8 cellular contexts compared by ENCODE assay signal in genomic region chr2:40244251-40245010, GRCh38.
DNase-seq lines count a peak whose midpoint lies in the region; ATAC-seq, FAIRE-seq and TF ChIP-seq lines count a peak whose summit lies in the region.

No MANE protein-coding gene starts in this region.

- intact Hi-C loops in HepG2 (cut with micrococcal nuclease; ENCODE audit: unreplicated experiment) = loop anchor here (5.0 kb wide), 1 partner anchor 1538 kb away; no protein-coding TSS in a partner anchor
- intact Hi-C loops in aorta (cut with DNase I) = loop anchor here (5.0 to 10.0 kb wide), 3 partner anchors 38 to 310 kb away; partner anchors contain the start of gene SLC8A1 (in 2 of the 2)

- peak; percentile 48 for ATAC-seq in GM18861 (IDR thresholded peaks at IDR 0.05; ENCODE audit: unreplicated experiment)
- peak; percentile 69 for ATAC-seq in HG03442 (IDR thresholded peaks at IDR 0.05; ENCODE audit: unreplicated experiment)
- peak; percentile 98 for ATAC-seq in HepG2
- peak; percentile 71 for ATAC-seq in aorta (ENCODE audit: low FRiP score)

- H3K27ac ChIP-seq in HepG2 (ENCODE audit: extremely low read length, insufficient read depth, low read length) (no peak overlapping the region), aorta (ENCODE audit: low read depth in 1 of 2, low read length in 2 of 2) (peak overlapping the region in 1 of 2 donors; percentile 5)

- H3K27me3 ChIP-seq in HepG2 (ENCODE audit: control insufficient read depth in 1 of 2, insufficient read depth in 2 of 2, low read length in 2 of 2) = no peaks in the 10 kb centered on the region
- no peaks in the 10 kb centered on the region for H3K27me3 ChIP-seq in aorta (ENCODE audit: control insufficient read depth in 1 of 2, insufficient read depth in 2 of 2, low read length in 1 of 2)

- in situ Hi-C loops in HepG2 (cut with HindIII; ENCODE audit: extremely low pct_ligation_motif_present, low pct_unique_long_range_greater_than_20kb) = no loop called here

- no peak overlapping the region for H3K9ac ChIP-seq in HepG2 (ENCODE audit: insufficient read depth, low read depth, low read length)

- BruUV-seq in HepG2 (replicated peaks; lab: Mats Ljungman, UMichigan) = no TSS peak

- DNase-seq in CMK (ENCODE audit: low read depth) = peak; percentile 4
- peak; percentile 86 for DNase-seq in NCI-H82 treated with DMSO at 0.1 percent for 48 hours (lab: John Stamatoyannopoulos, UW; ENCODE audit: unreplicated experiment)
- DNase-seq in choroid plexus epithelial cell (ENCODE audit: low read depth) = peak; percentile 79
- DNase-seq in HepG2 (ENCODE audit: low spot score) = peak; percentile 37
- DNase-seq in aorta = peak; percentile 71 to 72
- DNase-seq in frontal cortex (ENCODE audit: low spot score in 2 of 2) = no peak

- H3K4me1 ChIP-seq in HepG2 (ENCODE audit: insufficient read depth, low read length) = no peaks in the 10 kb centered on the region
- peaks cover 0 to 8% of the 10 kb centered on the region in 2 donors for H3K4me1 ChIP-seq in aorta (ENCODE audit: control insufficient read depth in 1 of 2, insufficient read depth in 2 of 2, low read length in 2 of 2)

- H3K4me3 ChIP-seq in choroid plexus epithelial cell (ENCODE audit: low read depth, low read length) (no peak overlapping the region), HepG2 (replicated peaks in 1 of 3; ENCODE audit: insufficient read depth in 1 of 3, low read depth in 2 of 3, low read length in 3 of 3) (no peak overlapping the region), aorta (ENCODE audit: low read length in 2 of 2) (no peak overlapping the region)

- H3K79me2 ChIP-seq in HepG2 (ENCODE audit: insufficient read depth, low read length) = no peaks in the 10 kb centered on the region

- no peak for TF ChIP-seq EP300 in HepG2 (IDR thresholded peaks at IDR 0.05; ENCODE audit: low read depth in 2 of 2, low read length in 2 of 2)
- no peak for TF ChIP-seq EP300 in HepG2 (CRISPR knock-in tag; IDR thresholded peaks at IDR 0.05; ENCODE audit: borderline replicate concordance)

- H3K36me3 ChIP-seq in HepG2 (replicated peaks in 1 of 2; ENCODE audit: control insufficient read depth in 1 of 2, insufficient read depth in 2 of 2, low read length in 2 of 2) (no peaks in the 10 kb centered on the region), aorta (ENCODE audit: control insufficient read depth in 1 of 2, insufficient read depth in 2 of 2, low read length in 1 of 2) (no peaks in the 10 kb centered on the region)

- WGBS in HepG2 (ENCODE audit: low lambda C conversion rate) = 3% methylated on average over 8 of the region's 8 CpGs
- WGBS in aorta, 2 donors = 13 to 18% methylated on average over 8 of the region's 8 CpGs

- TF ChIP-seq POLR2A in HepG2 (IDR thresholded peaks at IDR 0.05; ENCODE audit: insufficient read depth in 1 of 2, low read depth in 2 of 2, low read length in 2 of 2) = no peak

- CTCF ChIA-PET in HepG2 (lab: Yijun Ruan, JAX; ENCODE audit: low intra/inter-chr PET ratio, low total read pairs) = no interaction called here

- no peaks in the 10 kb centered on the region for H4K20me1 ChIP-seq in HepG2 (ENCODE audit: insufficient read depth, low read length)

- no peak overlapping the region for H2AFZ ChIP-seq in HepG2 (ENCODE audit: low read length)

- no peak for TF ChIP-seq RAD21 in HepG2 (CRISPR knock-in tag; IDR thresholded peaks at IDR 0.05)

- POLR2A ChIA-PET in HepG2 (lab: Yijun Ruan, JAX) = no interaction called here

- H3K9me3 ChIP-seq in HepG2 (ENCODE audit: low read length) (no peaks in the 10 kb centered on the region), aorta (ENCODE audit: control insufficient read depth, low read length) (no peaks in the 10 kb centered on the region)

- FAIRE-seq in HepG2 (lab: Jason Lieb, UNC) (no peak), frontal cortex (lab: Jason Lieb, UNC) (no peak)

- no peak overlapping the region for H3K4me2 ChIP-seq in HepG2 (ENCODE audit: low read depth, low read length)

- TF ChIP-seq CTCF in choroid plexus epithelial cell (conservative IDR thresholded peaks at IDR 0.05; ENCODE audit: low read depth, low read length) = peak; percentile 84
- TF ChIP-seq CTCF in HepG2 (CRISPR knock-in tag; IDR thresholded peaks at IDR 0.05) = peak; percentile 65

TF ChIP-seq in HepG2, 621 proteins besides CTCF, POLR2A, EP300 and RAD21:
- TF ChIP-seq IRF2 (CRISPR knock-in tag; IDR thresholded peaks at IDR 0.05) = no peak
- TF ChIP-seq POGZ (CRISPR knock-in tag; IDR thresholded peaks at IDR 0.05) = no peak
- TF ChIP-seq ZNF296 (CRISPR knock-in tag; conservative IDR thresholded peaks at IDR 0.05) = no peak
- TF ChIP-seq, protein P1, sequence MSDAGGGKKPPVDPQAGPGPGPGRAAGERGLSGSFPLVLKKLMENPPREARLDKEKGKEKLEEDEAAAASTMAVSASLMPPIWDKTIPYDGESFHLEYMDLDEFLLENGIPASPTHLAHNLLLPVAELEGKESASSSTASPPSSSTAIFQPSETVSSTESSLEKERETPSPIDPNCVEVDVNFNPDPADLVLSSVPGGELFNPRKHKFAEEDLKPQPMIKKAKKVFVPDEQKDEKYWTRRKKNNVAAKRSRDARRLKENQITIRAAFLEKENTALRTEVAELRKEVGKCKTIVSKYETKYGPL (CRISPR knock-in tag; IDR thresholded peaks at IDR 0.05) = no peak
- TF ChIP-seq RFXAP (CRISPR knock-in tag; IDR thresholded peaks at IDR 0.05; ENCODE audit: borderline replicate concordance) = no peak
- TF ChIP-seq, protein P2, sequence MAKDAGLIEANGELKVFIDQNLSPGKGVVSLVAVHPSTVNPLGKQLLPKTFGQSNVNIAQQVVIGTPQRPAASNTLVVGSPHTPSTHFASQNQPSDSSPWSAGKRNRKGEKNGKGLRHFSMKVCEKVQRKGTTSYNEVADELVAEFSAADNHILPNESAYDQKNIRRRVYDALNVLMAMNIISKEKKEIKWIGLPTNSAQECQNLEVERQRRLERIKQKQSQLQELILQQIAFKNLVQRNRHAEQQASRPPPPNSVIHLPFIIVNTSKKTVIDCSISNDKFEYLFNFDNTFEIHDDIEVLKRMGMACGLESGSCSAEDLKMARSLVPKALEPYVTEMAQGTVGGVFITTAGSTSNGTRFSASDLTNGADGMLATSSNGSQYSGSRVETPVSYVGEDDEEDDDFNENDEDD (CRISPR knock-in tag; IDR thresholded peaks at IDR 0.05; ENCODE audit: borderline replicate concordance) = no peak
- TF ChIP-seq, protein P3, sequence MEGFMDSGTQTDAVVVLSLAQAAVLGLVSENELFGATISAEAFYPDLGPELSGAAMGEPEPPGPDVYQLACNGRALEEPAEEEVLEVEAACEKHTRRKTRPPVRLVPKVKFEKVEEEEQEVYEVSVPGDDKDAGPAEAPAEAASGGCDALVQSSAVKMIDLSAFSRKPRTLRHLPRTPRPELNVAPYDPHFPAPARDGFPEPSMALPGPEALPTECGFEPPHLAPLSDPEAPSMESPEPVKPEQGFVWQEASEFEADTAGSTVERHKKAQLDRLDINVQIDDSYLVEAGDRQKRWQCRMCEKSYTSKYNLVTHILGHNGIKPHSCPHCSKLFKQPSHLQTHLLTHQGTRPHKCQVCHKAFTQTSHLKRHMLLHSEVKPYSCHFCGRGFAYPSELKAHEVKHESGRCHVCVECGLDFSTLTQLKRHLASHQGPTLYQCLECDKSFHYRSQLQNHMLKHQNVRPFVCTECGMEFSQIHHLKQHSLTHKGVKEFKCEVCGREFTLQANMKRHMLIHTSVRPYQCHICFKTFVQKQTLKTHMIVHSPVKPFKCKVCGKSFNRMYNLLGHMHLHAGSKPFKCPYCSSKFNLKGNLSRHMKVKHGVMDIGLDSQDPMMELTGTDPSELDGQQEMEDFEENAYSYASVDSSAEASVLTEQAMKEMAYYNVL (CRISPR knock-in tag; IDR thresholded peaks at IDR 0.05; ENCODE audit: borderline replicate concordance) = no peak
- no peak for TF ChIP-seq GRHL1 (CRISPR knock-in tag; conservative IDR thresholded peaks at IDR 0.05)
- TF ChIP-seq SP1 (IDR thresholded peaks at IDR 0.05) = no peak
- no peak for TF ChIP-seq SP1 (CRISPR knock-in tag; IDR thresholded peaks at IDR 0.05)
- TF ChIP-seq HDAC1 (CRISPR knock-in tag; IDR thresholded peaks at IDR 0.05) = no peak
- no peak for TF ChIP-seq ZC3H4 (CRISPR knock-in tag; IDR thresholded peaks at IDR 0.05; ENCODE audit: borderline replicate concordance)
- peak; percentile 45 for TF ChIP-seq STAG1 (CRISPR knock-in tag; IDR thresholded peaks at IDR 0.05)
- TF ChIP-seq SMC3 (IDR thresholded peaks at IDR 0.05; ENCODE audit: low read length) = peak; percentile 46; the same call in 1 of the 2 replicates
- TF ChIP-seq CCAR2 (optimal IDR thresholded peaks at IDR 0.05; ENCODE audit: low read depth, low read length) = no peak
- TF ChIP-seq MIER2 (CRISPR knock-in tag; IDR thresholded peaks at IDR 0.05) = no peak

Comparison
In these comparisons a context has a peak if more than half of its experiments do, and no peak if none do; other contexts are left out.
1. DNase-seq: peak in CMK (single experiment), NCI-H82 treated with DMSO at 0.1 percent for 48 hours (single experiment), choroid plexus epithelial cell (single experiment), HepG2 (single experiment) and aorta (2 of 2); none in frontal cortex (0 of 2).
2. ATAC-seq: peak in every context shown above with its lines; median percentile 98 in HepG2; 71 in aorta; 69 in HG03442; 48 in GM18861.